Comparison of ENCODE assay signal across 9 cellular contexts in the genomic region with DNA sequence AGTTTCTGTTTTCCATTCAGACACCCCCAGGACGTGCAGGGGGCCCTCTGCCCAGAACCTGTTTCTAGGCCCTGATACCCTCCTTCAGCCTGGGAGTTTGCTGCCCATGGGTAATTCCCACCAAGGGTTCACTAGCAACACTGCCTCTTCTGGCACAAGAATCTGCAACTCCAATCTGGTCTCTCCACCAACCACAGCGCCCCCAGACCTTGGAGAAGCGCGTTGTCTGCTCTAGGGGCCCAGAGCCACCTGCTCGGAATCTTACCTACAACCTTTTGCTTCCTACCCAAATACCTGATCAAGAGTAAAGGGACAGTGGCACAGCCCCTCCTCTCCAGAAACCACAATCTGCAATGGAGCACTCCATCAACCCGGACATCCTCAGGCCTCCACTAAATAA. TPM values are rescaled to one million over a fixed set of nuclear protein-coding genes. Genes with fewer than 3 reads are reported as not detected.
DNase-seq lines count a peak whose midpoint lies in the region; ATAC-seq, FAIRE-seq and TF ChIP-seq lines count a peak whose summit lies in the region.
"Had no signal": no experiment of that assay in that cellular context is flagged by ENCODE, and none has a peak within 500 bp of the region (broad histone marks: within the 10 kb centered on the region; RNA-seq: fewer than 3 reads in every experiment).

No MANE protein-coding gene starts in this region.

- ATAC-seq in RWPE2 (ENCODE audit: low read depth), result no peak
- no peak for ATAC-seq in gastrocnemius medialis
- no peak for ATAC-seq in HG03175 (IDR thresholded peaks at IDR 0.05; ENCODE audit: unreplicated experiment)

- FAIRE-seq in frontal cortex (lab: Jason Lieb, UNC), result no peak
- FAIRE-seq: endometrium had no signal

- H3K27me3 ChIP-seq in RWPE2 (ENCODE audit: insufficient read depth, poor library complexity, severe bottlenecking) (no peaks in the 10 kb centered on the region), gastrocnemius medialis (no peaks in the 10 kb centered on the region)

- TF ChIP-seq CTCF in GM12875 (IDR thresholded peaks at IDR 0.05; ENCODE audit: borderline replicate concordance, insufficient read depth, low read depth, low read length) (no peak), RWPE2 (IDR thresholded peaks at IDR 0.05; ENCODE audit: poor library complexity, severe bottlenecking) (no peak), fibroblast of pulmonary artery (IDR thresholded peaks at IDR 0.05; ENCODE audit: low read length, missing control alignments) (no peak), gastrocnemius medialis (IDR thresholded peaks at IDR 0.05 in 4 of 5, conservative IDR thresholded peaks at IDR 0.05 in 1 of 5) (no peak)

- peaks cover 41% of the 10 kb centered on the region for H3K36me3 ChIP-seq in RWPE2 (ENCODE audit: low read depth)
- H3K36me3 ChIP-seq in gastrocnemius medialis, result peaks cover 3 to 38% of the 10 kb centered on the region in 2 donors

- H3K27ac ChIP-seq in RWPE2 (ENCODE audit: poor library complexity, severe bottlenecking), result peak overlapping the region; percentile 31
- peak overlapping the region in 2 of 4 donors; percentile 81 to 90 for H3K27ac ChIP-seq in gastrocnemius medialis

- TF ChIP-seq POLR2A in gastrocnemius medialis (IDR thresholded peaks at IDR 0.05), result no peak

- no peak for DNase-seq in RWPE2 (ENCODE audit: low spot score)
- no peak for DNase-seq in fibroblast of pulmonary artery (ENCODE audit: low read depth)
- DNase-seq in gastrocnemius medialis, result no peak
- DNase-seq in frontal cortex (ENCODE audit: low spot score in 2 of 2), result no peak
- no peak for DNase-seq in NCI-H2081 (lab: John Stamatoyannopoulos, UW)
- DNase-seq in globus pallidus (ENCODE audit: low spot score), result no peak

- H3K4me1 ChIP-seq in RWPE2 (ENCODE audit: insufficient read depth, poor library complexity, severe bottlenecking), result no peaks in the 10 kb centered on the region
- peaks cover 12 to 17% of the 10 kb centered on the region in 2 donors for H3K4me1 ChIP-seq in gastrocnemius medialis

- intact Hi-C loops in gastrocnemius medialis (cut with DNase I; ENCODE audit: low total_unique reads), result no loop called here

- H3K9me3 ChIP-seq in RWPE2 (ENCODE audit: severe bottlenecking) (peaks cover 7% of the 10 kb centered on the region), gastrocnemius medialis (peaks cover 9 to 24% (median 12%) of the 10 kb centered on the region in 3 donors)

- in situ Hi-C loops in gastrocnemius medialis (cut with MboI; ENCODE audit: low sequenced_read_pairs in 4 of 4), result no loop called here

- peak overlapping the region; percentile 69 for H3K4me3 ChIP-seq in GM12875 (ENCODE audit: low read depth, low read length)
- H3K4me3 ChIP-seq in RWPE2 (ENCODE audit: severe bottlenecking), result peak overlapping the region; percentile 54
- H3K4me3 ChIP-seq in fibroblast of pulmonary artery (replicated peaks; ENCODE audit: low read depth, low read length), result peak overlapping the region; percentile 93
- peak overlapping the region; percentile 77 to 99 (median 88) for H3K4me3 ChIP-seq in gastrocnemius medialis

RNA-seq across cellular contexts. Expression of gene ZNF180, which starts 0.8 kb away (rescaled TPM):
- total RNA-seq in gastrocnemius medialis, result 10 to 100 TPM in 1 of 4 donors, 1 to 10 TPM in 3; 2.1 to 17.4 (median 5.1) TPM
- 19.2 TPM for total RNA-seq in frontal cortex

RNA-seq across cellular contexts. Expression of gene CEACAM20, which starts 29.9 kb away (rescaled TPM):
- total RNA-seq in gastrocnemius medialis (not detected), frontal cortex (not detected)

RNA-seq across cellular contexts. Expression of gene ZNF229, which starts 51.3 kb away (rescaled TPM):
- 1 to 10 TPM in 1 of 4 donors, under 1 TPM in 3; 0.66 to 1.6 (median 0.89) TPM for total RNA-seq in gastrocnemius medialis
- total RNA-seq in frontal cortex, result 30.6 TPM

Comparison
In these comparisons a context has a peak if more than half of its experiments do, and no peak if none do; other contexts are left out.
1. RNA of gene ZNF229, which starts 51.3 kb away (total RNA-seq): 30.6 TPM in frontal cortex (single experiment); 0.66 to 1.6 TPM in gastrocnemius medialis; every median in the first group is over 10 times any median in the second.
2. Peak in every context shown above with its lines, with median percentiles within 50 percentile points of each other: H3K4me3 ChIP-seq.